In genomic region chr11:1475841-1476240, GRCh38 we compare ENCODE assay signal across 17 cellular contexts. TPM values are rescaled to one million over a fixed set of nuclear protein-coding genes. Genes with fewer than 3 reads are reported as not detected.
DNase-seq lines count a peak whose midpoint lies in the region; ATAC-seq and TF ChIP-seq lines count a peak whose summit lies in the region.
"Had no signal": no experiment of that assay in that cellular context is flagged by ENCODE, and none has a peak within 500 bp of the region (broad histone marks: within the 10 kb centered on the region; RNA-seq: fewer than 3 reads in every experiment).

No MANE protein-coding gene starts in this region.

- H3K36me3 ChIP-seq in right atrium auricular region (peaks cover 82% of the 10 kb centered on the region), upper lobe of right lung (peaks cover 81% of the 10 kb centered on the region)

- 94% methylated on average over 12 of the region's 12 CpGs for WGBS in right cardiac atrium

- H3K4me3 ChIP-seq in right cardiac atrium (ENCODE audit: low read length) (no peak overlapping the region), right atrium auricular region (no peak overlapping the region), upper lobe of right lung (no peak overlapping the region)
- H3K4me3 ChIP-seq: A549 had no signal

- TF ChIP-seq CTCF in right atrium auricular region (IDR thresholded peaks at IDR 0.05) (no peak), upper lobe of right lung (IDR thresholded peaks at IDR 0.05) (no peak)

- H3K27me3 ChIP-seq in right cardiac atrium (ENCODE audit: control insufficient read depth, insufficient read depth) (no peaks in the 10 kb centered on the region), right atrium auricular region (no peaks in the 10 kb centered on the region), upper lobe of right lung (no peaks in the 10 kb centered on the region)

- H3K9me3 ChIP-seq in right cardiac atrium (ENCODE audit: control insufficient read depth, low read length) (no peaks in the 10 kb centered on the region), right atrium auricular region (no peaks in the 10 kb centered on the region), upper lobe of right lung (no peaks in the 10 kb centered on the region)
- H3K9me3 ChIP-seq: A549 had no signal

- no peak for ATAC-seq in Right ventricle myocardium inferior
- no peak for ATAC-seq in right cardiac atrium
- ATAC-seq in upper lobe of right lung: no peak
- no peak for ATAC-seq in HG03571 (IDR thresholded peaks at IDR 0.05; ENCODE audit: unreplicated experiment)
- ATAC-seq: A549 had no signal

- DNase-seq in Right ventricle myocardium inferior (ENCODE audit: missing footprints) (peak; percentile 26), cardiac septum (ENCODE audit: low spot score) (no peak), right cardiac atrium (peak in 2 of 3 donors; percentile 20 to 27), right atrium auricular region (ENCODE audit: low spot score) (no peak), posterior vena cava (ENCODE audit: low spot score) (peak; percentile 57), upper lobe of right lung (peak; percentile 44)
- no peak for DNase-seq in activated naive CD4-positive, alpha-beta T cell (lab: John Stamatoyannopoulos, UW)
- DNase-seq: AML-193; Calu3; CD4-positive, alpha-beta memory T cell; DMS79 treated with DMSO at 0.1 percent for 48 hours; GF-D8; H9 had no signal

- no peaks in the 10 kb centered on the region for H3K4me1 ChIP-seq in right cardiac atrium (ENCODE audit: control insufficient read depth, insufficient read depth, low read length)
- peaks cover 0 to 16% of the 10 kb centered on the region in 2 donors for H3K4me1 ChIP-seq in right atrium auricular region
- no peaks in the 10 kb centered on the region for H3K4me1 ChIP-seq in upper lobe of right lung
- H3K4me1 ChIP-seq: A549 had no signal

- intact Hi-C loops in Right ventricle myocardium inferior (cut with DNase I): loop anchor here (5.0 kb wide), 1 partner anchor 41 kb away; no protein-coding TSS in a partner anchor
- intact Hi-C loops in cardiac septum (cut with DNase I): no loop called here
- intact Hi-C loops in right cardiac atrium (cut with DNase I): no loop called here
- intact Hi-C loops in posterior vena cava (cut with DNase I): no loop called here
- intact Hi-C loops in upper lobe of right lung (cut with DNase I): no loop called here

- H3K27ac ChIP-seq in right cardiac atrium (ENCODE audit: low read length) (no peak overlapping the region), right atrium auricular region (no peak overlapping the region), upper lobe of right lung (no peak overlapping the region)
- H3K27ac ChIP-seq: 22Rv1, A549, C4-2B had no signal

RNA-seq across cellular contexts. Expression of gene MOB2, which starts 10.7 kb away (rescaled TPM):
- total RNA-seq in Right ventricle myocardium inferior (48.7 TPM), cardiac septum (48.5 TPM), right cardiac atrium (10 to 100 TPM; 35.0 to 45.0 (median 42.0) TPM), right atrium auricular region (10 to 100 TPM; 22.0 to 27.9 TPM), posterior vena cava (10 to 100 TPM; 47.5 to 57.2 TPM), upper lobe of right lung (58.9 TPM)
- polyA plus RNA-seq in right cardiac atrium: 40.0 TPM

Comparison
In these comparisons a context has a peak if more than half of its experiments do, and no peak if none do; other contexts are left out.
1. DNase-seq: peak in Right ventricle myocardium inferior (single experiment), right cardiac atrium (2 of 3), posterior vena cava (single experiment) and upper lobe of right lung (single experiment); none in cardiac septum (single experiment), right atrium auricular region (single experiment) and activated naive CD4-positive, alpha-beta T cell (0 of 4).